ENCODE assay signal across 1 cellular context in genomic region chr2:31008571-31009114, GRCh38.
TF ChIP-seq lines count a peak whose summit lies in the region.

No MANE protein-coding gene starts in this region.

TF ChIP-seq in HEK293, 187 proteins besides CTCF, POLR2A, EP300 and RAD21 (continued from another document):
- TF ChIP-seq HIC1 (tag by site-specific recombination; IDR thresholded peaks at IDR 0.05) = peak; percentile 94
- TF ChIP-seq ZNF843 (tag by site-specific recombination; IDR thresholded peaks at IDR 0.05) = peak; percentile 98
- TF ChIP-seq ZNF280D (tag by site-specific recombination; IDR thresholded peaks at IDR 0.05) = no peak
- TF ChIP-seq ZNF175 (tag by site-specific recombination; IDR thresholded peaks at IDR 0.05) = no peak
- TF ChIP-seq ZSCAN30 (tag by site-specific recombination; IDR thresholded peaks at IDR 0.05) = peak; percentile 51; the same call in 1 of the 2 replicates
- TF ChIP-seq ATF2 (tag by site-specific recombination; IDR thresholded peaks at IDR 0.05; ENCODE audit: low read depth) = peak; percentile 22; the same call in 1 of the 2 replicates
- TF ChIP-seq PATZ1 (tag by site-specific recombination; IDR thresholded peaks at IDR 0.05) = no peak
- TF ChIP-seq ZNF658 (tag by site-specific recombination; IDR thresholded peaks at IDR 0.05) = no peak
- peak; percentile 65; the same call in 1 of the 2 replicates for TF ChIP-seq ZBTB44 (tag by site-specific recombination; IDR thresholded peaks at IDR 0.05)
- no peak for TF ChIP-seq ZNF530 (tag by site-specific recombination; IDR thresholded peaks at IDR 0.05; ENCODE audit: low read depth)
- 0 out of 2 replicates have a peak, but pooled peaks have one; percentile 21 for TF ChIP-seq ZNF366 (tag by site-specific recombination; conservative IDR thresholded peaks at IDR 0.05)
- no peak for TF ChIP-seq MYNN (tag by site-specific recombination; IDR thresholded peaks at IDR 0.05; ENCODE audit: borderline replicate concordance)
- no peak for TF ChIP-seq EGR2 (tag by site-specific recombination; IDR thresholded peaks at IDR 0.05; ENCODE audit: low read depth)
